22 cellular contexts compared by ENCODE assay signal in genomic region chr4:6364146-6364545, GRCh38.
A peak's percentile ranks its signal among the peaks of the same experiment; 100 is the strongest.
DNase-seq lines count a peak whose midpoint lies in the region; ATAC-seq and TF ChIP-seq lines count a peak whose summit lies in the region.
"Had no signal": no experiment of that assay in that cellular context is flagged by ENCODE, and none has a peak within 500 bp of the region (broad histone marks: within the 10 kb centered on the region; RNA-seq: fewer than 3 reads in every experiment).

No MANE protein-coding gene starts in this region.

- no peak overlapping the region for H3K4me3 Mint-ChIP-seq in chondrocyte (ENCODE audit: unreplicated experiment)
- H3K4me3 Mint-ChIP-seq: CD4-positive, CD25-positive, alpha-beta regulatory T cell; CD8-positive, alpha-beta T cell had no signal

- WGBS in right cardiac atrium: 68% methylated on average over 6 of the region's 6 CpGs
- WGBS in stomach, 5 donors: 59 to 71% (median 69%) methylated on average over 6 of the region's 6 CpGs

- intact Hi-C loops in left ventricle myocardium superior (cut with micrococcal nuclease) (no loop called here), right cardiac atrium (cut with DNase I) (no loop called here), posterior vena cava (cut with DNase I) (no loop called here), stomach (cut with DNase I; ENCODE audit: low total_unique reads) (no loop called here)

- no peak for TF ChIP-seq CTCF in chondrocyte (IDR thresholded peaks at IDR 0.05)
- TF ChIP-seq CTCF in stomach (IDR thresholded peaks at IDR 0.05): no peak

- ATAC-seq in left ventricle myocardium superior: no peak
- ATAC-seq in right cardiac atrium: no peak
- ATAC-seq in HG03432 (IDR thresholded peaks at IDR 0.05; ENCODE audit: unreplicated experiment): no peak
- ATAC-seq: A549; CD8-positive, alpha-beta T cell; GM12878 had no signal

- no peaks in the 10 kb centered on the region for H3K4me1 ChIP-seq in right cardiac atrium (ENCODE audit: control insufficient read depth, insufficient read depth, low read length)
- no peaks in the 10 kb centered on the region for H3K4me1 ChIP-seq in stomach
- H3K4me1 ChIP-seq: A549, Caco-2 had no signal

- no peak for TF ChIP-seq POLR2A in stomach (IDR thresholded peaks at IDR 0.05)

- no peak overlapping the region for H3K27ac ChIP-seq in right cardiac atrium (ENCODE audit: low read length)
- no peak overlapping the region for H3K27ac ChIP-seq in stomach
- H3K27ac ChIP-seq: A549, GM23248 had no signal

- H3K9me3 ChIP-seq in right cardiac atrium (ENCODE audit: control insufficient read depth, low read length) (no peaks in the 10 kb centered on the region), stomach (peaks cover 0 to 4% (median 2%) of the 10 kb centered on the region in 4 donors)
- H3K9me3 ChIP-seq: A549, Caco-2 had no signal

- no peaks in the 10 kb centered on the region for H3K27me3 ChIP-seq in right cardiac atrium (ENCODE audit: control insufficient read depth, insufficient read depth)
- peaks cover 0 to 68% (median 11%) of the 10 kb centered on the region in 3 donors for H3K27me3 ChIP-seq in stomach

- H3K27ac Mint-ChIP-seq in chondrocyte (ENCODE audit: unreplicated experiment): no peak overlapping the region
- H3K27ac Mint-ChIP-seq: CD4-positive, CD25-positive, alpha-beta regulatory T cell; CD8-positive, alpha-beta T cell had no signal

- no peaks in the 10 kb centered on the region for H3K4me1 Mint-ChIP-seq in chondrocyte (ENCODE audit: low read depth)
- H3K4me1 Mint-ChIP-seq: CD4-positive, CD25-positive, alpha-beta regulatory T cell had no signal

- H3K27me3 Mint-ChIP-seq in chondrocyte (ENCODE audit: low read depth): peaks cover 62% of the 10 kb centered on the region

- H3K4me3 ChIP-seq in right cardiac atrium (ENCODE audit: low read length) (no peak overlapping the region), stomach (no peak overlapping the region)
- H3K4me3 ChIP-seq: A549, GM12878, GM23248 had no signal

- H3K9me3 Mint-ChIP-seq in chondrocyte (ENCODE audit: low read depth): peaks cover 3% of the 10 kb centered on the region
- H3K9me3 Mint-ChIP-seq: CD8-positive, alpha-beta T cell had no signal

- H3K36me3 Mint-ChIP-seq in chondrocyte (ENCODE audit: low read depth): no peaks in the 10 kb centered on the region
- H3K36me3 Mint-ChIP-seq: CD4-positive, CD25-positive, alpha-beta regulatory T cell; CD8-positive, alpha-beta T cell had no signal

- no peak for TF ChIP-seq EP300 in stomach (IDR thresholded peaks at IDR 0.05)

- no peaks in the 10 kb centered on the region for H3K36me3 ChIP-seq in stomach

- DNase-seq in left ventricle myocardium superior (peak; percentile 3), right cardiac atrium (no peak), NCI-H2171 (lab: John Stamatoyannopoulos, UW) (peak; percentile 59), chondrocyte (ENCODE audit: low spot score) (peak; percentile 55), posterior vena cava (ENCODE audit: low spot score) (peak; percentile 22), stomach (no peak)
- DNase-seq: 8988T; ACHN; C1 segment of cervical spinal cord; Caco-2; CD4-positive, CD25-positive, alpha-beta regulatory T cell; CD8-positive, alpha-beta T cell; DMS 273 treated with DMSO at 0.1 percent for 48 hours; DMS79; EL; GDM1; GM23248; H7; HCEC 1CT had no signal

Comparison
In these comparisons a context has a peak if more than half of its experiments do, and no peak if none do; other contexts are left out.
1. DNase-seq: peak in left ventricle myocardium superior (single experiment), NCI-H2171 (single experiment), chondrocyte (single experiment) and posterior vena cava (single experiment); none in right cardiac atrium (0 of 3) and stomach (single experiment).